22 cellular contexts compared by ENCODE assay signal in genomic region chr1:29279896-29280779, GRCh38. TPM values are rescaled to one million over a fixed set of nuclear protein-coding genes. Genes with fewer than 3 reads are reported as not detected.
A peak's percentile ranks its signal among the peaks of the same experiment; 100 is the strongest.
DNase-seq lines count a peak whose midpoint lies in the region; ATAC-seq and TF ChIP-seq lines count a peak whose summit lies in the region.
"Had no signal": no experiment of that assay in that cellular context is flagged by ENCODE, and none has a peak within 500 bp of the region (broad histone marks: within the 10 kb centered on the region; RNA-seq: fewer than 3 reads in every experiment).

No MANE protein-coding gene starts in this region.

- CTCF ChIA-PET in Panc1 (lab: Charles Lee) = no interaction called here

- H3K36me3 Mint-ChIP-seq in nephron (ENCODE audit: low read depth) = peaks cover 20% of the 10 kb centered on the region
- H3K36me3 Mint-ChIP-seq: activated CD4-positive, alpha-beta memory T cell treated with anti-CD3 and anti-CD28 coated beads for 36 hours; CD14-positive monocyte had no signal

- TF ChIP-seq CTCF in Panc1 (IDR thresholded peaks at IDR 0.05) (no peak), nephron (IDR thresholded peaks at IDR 0.05; ENCODE audit: unreplicated experiment in 3 of 3) (no peak)

- ATAC-seq in Panc1 (0 out of 2 replicates have a peak, but pooled peaks have one; percentile 20), HG02642 (IDR thresholded peaks at IDR 0.05; ENCODE audit: poor library complexity, unreplicated experiment) (no peak)
- ATAC-seq: psoas muscle; stimulated activated effector memory CD8-positive, alpha-beta T cell treated with anti-CD3 and anti-CD28 coated beads, Interleukin-12 subunit alpha, Interleukin-12 subunit beta, amount 100 ng/mL, for 72 hours had no signal

- POLR2A ChIA-PET in Panc1 (lab: Charles Lee) = no interaction called here

- no peak overlapping the region for H3K27ac ChIP-seq in Panc1 (ENCODE audit: low read length)
- H3K27ac ChIP-seq: psoas muscle, suprapubic skin had no signal

- H3K9me3 ChIP-seq in Panc1 (ENCODE audit: control insufficient read depth, insufficient read depth, low read depth, low read length) = no peaks in the 10 kb centered on the region
- H3K9me3 ChIP-seq: psoas muscle, SK-N-SH, suprapubic skin had no signal

- H3K4me1 ChIP-seq in Panc1 (ENCODE audit: control insufficient read depth, insufficient read depth, low read length) = no peaks in the 10 kb centered on the region
- H3K4me1 ChIP-seq: psoas muscle, suprapubic skin had no signal

- H3K4me3 ChIP-seq in Panc1 (ENCODE audit: low read depth in 2 of 2, low read length in 2 of 2) = no peak overlapping the region
- H3K4me3 ChIP-seq: psoas muscle, suprapubic skin had no signal

- H3K9me3 Mint-ChIP-seq in nephron = peaks cover 2% of the 10 kb centered on the region
- H3K9me3 Mint-ChIP-seq: dendritic cell treated with granulocyte-macrophage colony-stimulating factor and Interleukin-4, amounts not matched to agents 40 ng/mL and 50 ng/mL, for 4 days; stimulated activated effector memory CD8-positive, alpha-beta T cell treated with anti-CD3 and anti-CD28 coated beads, Interleukin-12 subunit alpha, Interleukin-12 subunit beta, amount 100 ng/mL, for 72 hours had no signal

- in situ Hi-C loops in Panc1 (cut with HindIII; ENCODE audit: low pct_unique_long_range_greater_than_20kb, low sequenced_read_pairs) = no loop called here

- H3K27ac Mint-ChIP-seq in nephron = peak overlapping the region; percentile 7 to 67 (median 40)
- H3K27ac Mint-ChIP-seq: activated B cell treated with CpG ODN at 0.5 μM for 24 hours; activated CD4-positive, alpha-beta memory T cell treated with anti-CD3 and anti-CD28 coated beads for 36 hours; dendritic cell treated with granulocyte-macrophage colony-stimulating factor and Interleukin-4, amounts not matched to agents 40 ng/mL and 50 ng/mL, for 4 days had no signal

- H3K4me3 Mint-ChIP-seq in nephron = no peak overlapping the region
- H3K4me3 Mint-ChIP-seq: activated B cell treated with CpG ODN at 0.5 μM for 24 hours; activated CD4-positive, alpha-beta memory T cell treated with anti-CD3 and anti-CD28 coated beads for 36 hours; CD14-positive monocyte; dendritic cell treated with granulocyte-macrophage colony-stimulating factor and Interleukin-4, amounts not matched to agents 40 ng/mL and 50 ng/mL, for 4 days; stimulated activated effector memory CD8-positive, alpha-beta T cell treated with anti-CD3 and anti-CD28 coated beads, Interleukin-12 subunit alpha, Interleukin-12 subunit beta, amount 100 ng/mL, for 72 hours had no signal

- H3K27me3 ChIP-seq in Panc1 (ENCODE audit: control insufficient read depth, insufficient read depth, low read length) = no peaks in the 10 kb centered on the region
- H3K27me3 ChIP-seq: suprapubic skin had no signal

- BruUV-seq in Panc1 (replicated peaks; lab: Mats Ljungman, UMichigan) = no TSS peak

- peaks cover 24% of the 10 kb centered on the region for H3K4me1 Mint-ChIP-seq in nephron

- no peaks in the 10 kb centered on the region for H3K27me3 Mint-ChIP-seq in nephron (ENCODE audit: low read depth)
- H3K27me3 Mint-ChIP-seq: activated B cell treated with CpG ODN at 0.5 μM for 24 hours; activated CD4-positive, alpha-beta memory T cell treated with anti-CD3 and anti-CD28 coated beads for 36 hours had no signal

- DNase-seq in GM03348 (ENCODE audit: low spot score) (peak; percentile 32), Panc1 (ENCODE audit: low read depth, low spot score) (no peak), ecto neural progenitor cell (ENCODE audit: low spot score) (peak; percentile 48), GM19240 (ENCODE audit: insufficient read length, low spot score) (no peak), anterior cingulate cortex (lab: John Stamatoyannopoulos, UW) (no peak)
- DNase-seq: activated B cell treated with CpG ODN at 0.5 μM for 24 hours; activated CD4-positive, alpha-beta memory T cell treated with anti-CD3 and anti-CD28 coated beads for 36 hours; activated gamma-delta T cell treated with Interleukin-2 at 50 U/mL for 16 hours; GDM1; KBM-7; NCI-H1436 treated with DMSO at 0.1 percent for 48 hours; NCI-H524 treated with DMSO at 0.1 percent for 48 hours; psoas muscle; RPMI8226; SK-N-SH; stimulated activated CD4-positive, alpha-beta T cell treated with anti-CD3 and anti-CD28 coated beads, Interleukin-1b, Interleukin-23, amount 100 ng/mL, for 48 hours had no signal

- no peaks in the 10 kb centered on the region for H3K36me3 ChIP-seq in Panc1 (ENCODE audit: control insufficient read depth, insufficient read depth, low read length)

- intact Hi-C loops in Panc1 (cut with micrococcal nuclease; ENCODE audit: unreplicated experiment) = no loop called here

RNA-seq across cellular contexts. Expression of gene PTPRU, which starts 43.8 kb away (rescaled TPM):
- 0.72 TPM for total RNA-seq in Panc1 (2021; ENCODE audit: unreplicated experiment)
- 2.4 TPM for polyA plus RNA-seq in Panc1 (2012; ENCODE audit: insufficient read length)

RNA-seq across cellular contexts. Expression of gene MECR, which starts 49.4 kb away (rescaled TPM):
- 25.7 TPM for total RNA-seq in Panc1 (2021; ENCODE audit: unreplicated experiment)
- polyA plus RNA-seq in Panc1 (2012; ENCODE audit: insufficient read length) = 31.2 TPM

Comparison
In these comparisons a context has a peak if more than half of its experiments do, and no peak if none do; other contexts are left out.
1. DNase-seq: peak in GM03348 (single experiment) and ecto neural progenitor cell (single experiment); none in Panc1 (single experiment), GM19240 (single experiment) and anterior cingulate cortex (0 of 58).